Comparison of ENCODE assay signal across 23 cellular contexts in genomic region chr12:132182711-132183365, GRCh38. TPM values are rescaled to one million over a fixed set of nuclear protein-coding genes. Genes with fewer than 3 reads are reported as not detected.
DNase-seq lines count a peak whose midpoint lies in the region; ATAC-seq and TF ChIP-seq lines count a peak whose summit lies in the region.
"Had no signal": no experiment of that assay in that cellular context is flagged by ENCODE, and none has a peak within 500 bp of the region (broad histone marks: within the 10 kb centered on the region; RNA-seq: fewer than 3 reads in every experiment).

No MANE protein-coding gene starts in this region.

- in situ Hi-C loops in SK-MEL-5 (cut with HindIII; ENCODE audit: low pct_unique_long_range_greater_than_20kb, low sequenced_read_pairs), result no loop called here

- peaks cover 4% of the 10 kb centered on the region for H3F3A ChIP-seq in neural progenitor cell (ENCODE audit: low read depth)

- peak overlapping the region; percentile 13 for H3K27ac Mint-ChIP-seq in stimulated activated naive CD8-positive, alpha-beta T cell treated with anti-CD3 and anti-CD28 coated beads, Interleukin-15, Interleukin-2, amounts not matched to agents 100 ng/mL and 50 ng/mL, for 24 hours
- H3K27ac Mint-ChIP-seq in neural progenitor cell, result no peak overlapping the region
- H3K27ac Mint-ChIP-seq in activated CD4-positive, alpha-beta memory T cell treated with anti-CD3 and anti-CD28 coated beads for 36 hours, result no peak overlapping the region
- H3K27ac Mint-ChIP-seq: B cell, GM23338 had no signal

- H3K4me3 Mint-ChIP-seq in stimulated activated naive CD8-positive, alpha-beta T cell treated with anti-CD3 and anti-CD28 coated beads, Interleukin-15, Interleukin-2, amounts not matched to agents 100 ng/mL and 50 ng/mL, for 24 hours, result no peak overlapping the region
- peak overlapping the region; percentile 24 for H3K4me3 Mint-ChIP-seq in neural progenitor cell
- H3K4me3 Mint-ChIP-seq in activated CD4-positive, alpha-beta memory T cell treated with anti-CD3 and anti-CD28 coated beads for 36 hours, result no peak overlapping the region
- H3K4me3 Mint-ChIP-seq: B cell, GM23338 had no signal

- peaks cover 41% of the 10 kb centered on the region for H3K4me1 Mint-ChIP-seq in stimulated activated naive CD8-positive, alpha-beta T cell treated with anti-CD3 and anti-CD28 coated beads, Interleukin-15, Interleukin-2, amounts not matched to agents 100 ng/mL and 50 ng/mL, for 24 hours (ENCODE audit: low read depth)
- peaks cover 8% of the 10 kb centered on the region for H3K4me1 Mint-ChIP-seq in neural progenitor cell
- H3K4me1 Mint-ChIP-seq in activated CD4-positive, alpha-beta memory T cell treated with anti-CD3 and anti-CD28 coated beads for 36 hours (ENCODE audit: low read depth), result peaks cover 38% of the 10 kb centered on the region

- intact Hi-C loops in activated CD4-positive, alpha-beta memory T cell treated with anti-CD3 and anti-CD28 coated beads for 36 hours (cut with micrococcal nuclease), result no loop called here

- no peaks in the 10 kb centered on the region for H4K20me1 ChIP-seq in neural progenitor cell (ENCODE audit: low read depth)

- peaks cover 4% of the 10 kb centered on the region for H3K27me3 Mint-ChIP-seq in stimulated activated naive CD8-positive, alpha-beta T cell treated with anti-CD3 and anti-CD28 coated beads, Interleukin-15, Interleukin-2, amounts not matched to agents 100 ng/mL and 50 ng/mL, for 24 hours
- H3K27me3 Mint-ChIP-seq in neural progenitor cell (ENCODE audit: insufficient read depth, low read depth), result peaks cover 45% of the 10 kb centered on the region
- no peaks in the 10 kb centered on the region for H3K27me3 Mint-ChIP-seq in activated CD4-positive, alpha-beta memory T cell treated with anti-CD3 and anti-CD28 coated beads for 36 hours

- H3K27me3 ChIP-seq in neural progenitor cell, result peaks cover 99% of the 10 kb centered on the region

- no peaks in the 10 kb centered on the region for H3K9me3 Mint-ChIP-seq in stimulated activated naive CD8-positive, alpha-beta T cell treated with anti-CD3 and anti-CD28 coated beads, Interleukin-15, Interleukin-2, amounts not matched to agents 100 ng/mL and 50 ng/mL, for 24 hours
- no peaks in the 10 kb centered on the region for H3K9me3 Mint-ChIP-seq in neural progenitor cell
- H3K9me3 Mint-ChIP-seq in activated CD4-positive, alpha-beta memory T cell treated with anti-CD3 and anti-CD28 coated beads for 36 hours, result peaks cover 13% of the 10 kb centered on the region

- no peaks in the 10 kb centered on the region for H3K9me3 ChIP-seq in neural progenitor cell (ENCODE audit: low read depth)
- H3K9me3 ChIP-seq: A549, Caco-2, HAP-1 had no signal

- no peak for ATAC-seq in stimulated activated naive CD8-positive, alpha-beta T cell treated with anti-CD3 and anti-CD28 coated beads, Interleukin-15, Interleukin-2, amounts not matched to agents 100 U/mL and 50 U/mL, for 24 hours
- ATAC-seq: A549, GM23338, Right ventricle myocardium inferior, SK-N-SH treated with all-trans-retinoic acid at 6 μM for 48 hours had no signal

- CTCF ChIA-PET in activated CD4-positive, alpha-beta memory T cell treated with anti-CD3 and anti-CD28 coated beads for 36 hours (lab: Charles Lee), result interaction anchor here (0.8 to 1.1 kb wide), 2 partner anchors 29 to 432 kb away, joined by 3 read pairs; no protein-coding TSS in a partner anchor

- H3K4me1 ChIP-seq in neural progenitor cell, result peaks cover 5% of the 10 kb centered on the region
- H3K4me1 ChIP-seq: Caco-2, HAP-1 had no signal

- no peaks in the 10 kb centered on the region for H3K36me3 ChIP-seq in neural progenitor cell
- H3K36me3 ChIP-seq: HAP-1 had no signal

- no peak overlapping the region for H3K4me2 ChIP-seq in neural progenitor cell
- H3K4me2 ChIP-seq: A549, GM23338 had no signal

- H2AFZ ChIP-seq in neural progenitor cell (replicated peaks), result no peak overlapping the region
- H2AFZ ChIP-seq: GM23338 had no signal

- no peaks in the 10 kb centered on the region for H3K79me2 ChIP-seq in neural progenitor cell (ENCODE audit: low read depth)

- no peaks in the 10 kb centered on the region for H3K36me3 Mint-ChIP-seq in stimulated activated naive CD8-positive, alpha-beta T cell treated with anti-CD3 and anti-CD28 coated beads, Interleukin-15, Interleukin-2, amounts not matched to agents 100 ng/mL and 50 ng/mL, for 24 hours (ENCODE audit: low read depth)
- H3K36me3 Mint-ChIP-seq in neural progenitor cell, result no peaks in the 10 kb centered on the region
- H3K36me3 Mint-ChIP-seq in activated CD4-positive, alpha-beta memory T cell treated with anti-CD3 and anti-CD28 coated beads for 36 hours, result peaks cover 2% of the 10 kb centered on the region

- H3K4me3 ChIP-seq in neural progenitor cell, result no peak overlapping the region
- H3K4me3 ChIP-seq: A549, GM23338, HAP-1 had no signal

- POLR2A ChIA-PET in activated CD4-positive, alpha-beta memory T cell treated with anti-CD3 and anti-CD28 coated beads for 36 hours (lab: Charles Lee), result no interaction called here

- no peak overlapping the region for H3K27ac ChIP-seq in neural progenitor cell
- H3K27ac ChIP-seq: A549, HL-60 had no signal

- no peak overlapping the region for H3K9ac ChIP-seq in neural progenitor cell

- no peak for TF ChIP-seq CTCF in neural progenitor cell (IDR thresholded peaks at IDR 0.05)

- DNase-seq in stimulated activated naive CD8-positive, alpha-beta T cell treated with anti-CD3 and anti-CD28 coated beads, Interleukin-15, Interleukin-2, amounts not matched to agents 100 U/mL and 50 U/mL, for 24 hours, result no peak
- DNase-seq in SK-MEL-5 (ENCODE audit: low read depth, low spot score) (peak; percentile 37), neural progenitor cell (ENCODE audit: low spot score) (no peak), NCI-H748 (lab: John Stamatoyannopoulos, UW; ENCODE audit: unreplicated experiment) (no peak), GF-D8 (lab: John Stamatoyannopoulos, UW) (no peak)
- DNase-seq in activated CD4-positive, alpha-beta memory T cell treated with anti-CD3 and anti-CD28 coated beads for 36 hours, result no peak
- DNase-seq: Caco-2, DMS 273 treated with DMSO at 0.1 percent for 48 hours, DND-41, KG1, NCI-H1694, NCI-H2081, NCI-H2171, NCI-H345, NCI-H524 had no signal

RNA-seq across cellular contexts. Expression of gene NOC4L, which starts 38.6 kb away (rescaled TPM):
- 11.4 and 12.1 TPM in 2 replicates for total RNA-seq in SK-MEL-5 (2014; rRNA removed; shearing (Covaris generic))
- 47.5 and 51.5 TPM in 2 replicates for polyA plus RNA-seq in SK-MEL-5 (2015; cell fraction: cytosol; rRNA removed)
- polyA plus RNA-seq in SK-MEL-5 (2015; cell fraction: nucleus; rRNA removed), result 40.8 and 51.6 TPM in 2 replicates
- 3.5 and 12.1 TPM in 2 replicates for total RNA-seq in neural progenitor cell (ENCODE audit: low replicate concordance)
- 10 to 100 TPM; 29.8 to 30.5 TPM for total RNA-seq in activated CD4-positive, alpha-beta memory T cell treated with anti-CD3 and anti-CD28 coated beads for 36 hours

RNA-seq across cellular contexts. Expression of gene DDX51, which starts 38.7 kb away (rescaled TPM):
- total RNA-seq in SK-MEL-5 (2014; rRNA removed; shearing (Covaris generic)), result 10.0 and 11.1 TPM in 2 replicates
- polyA plus RNA-seq in SK-MEL-5 (2015; cell fraction: cytosol; rRNA removed), result 20.0 and 20.1 TPM in 2 replicates
- polyA plus RNA-seq in SK-MEL-5 (2015; cell fraction: nucleus; rRNA removed), result 97.6 and 104 TPM in 2 replicates
- total RNA-seq in neural progenitor cell (ENCODE audit: low replicate concordance), result 8.5 and 15.5 TPM in 2 replicates
- total RNA-seq in activated CD4-positive, alpha-beta memory T cell treated with anti-CD3 and anti-CD28 coated beads for 36 hours, result 10 to 100 TPM; 18.3 to 21.3 TPM
